Comparison of ENCODE assay signal across 10 cellular contexts in genomic region chr6:30163090-30163917, GRCh38. TPM values are rescaled to one million over a fixed set of nuclear protein-coding genes. Genes with fewer than 3 reads are reported as not detected.
DNase-seq lines count a peak whose midpoint lies in the region; ATAC-seq, FAIRE-seq and TF ChIP-seq lines count a peak whose summit lies in the region.
"Had no signal": no experiment of that assay in that cellular context is flagged by ENCODE, and none has a peak within 500 bp of the region (broad histone marks: within the 10 kb centered on the region; RNA-seq: fewer than 3 reads in every experiment).

TRIM15 (plus strand) TSS chr6:30163546; CDS start chr6:30163685, 139 bp downstream.

- H3K4me2 ChIP-seq in mesendoderm (ENCODE audit: low read length), result no peak within 1 kb of the TSS

- no peaks in the 10 kb centered on the region for H3K79me2 ChIP-seq in mesendoderm (ENCODE audit: control insufficient read depth, insufficient read depth, low read length)

- H3K36me3 ChIP-seq in mesendoderm (ENCODE audit: control insufficient read depth, insufficient read depth, low read length), result no peaks in the 10 kb centered on the region
- no peaks in the 10 kb centered on the region for H3K36me3 ChIP-seq in BE2C

- no peak within 1 kb of the TSS for H2BK15ac ChIP-seq in mesendoderm (replicated peaks; ENCODE audit: low read depth)

- no peaks in the 10 kb centered on the region for H3K9me3 Mint-ChIP-seq in activated naive CD8-positive, alpha-beta T cell treated with anti-CD3 and anti-CD28 coated beads, Interleukin-2, amount 10 ng/mL, durations not matched to agents 7 days and 5 days

- no peak within 1 kb of the TSS for H3K27ac ChIP-seq in mesendoderm (ENCODE audit: low read depth, low read length)

- H3K27ac Mint-ChIP-seq in activated naive CD8-positive, alpha-beta T cell treated with anti-CD3 and anti-CD28 coated beads, Interleukin-2, amount 10 ng/mL, durations not matched to agents 7 days and 5 days, result no peak within 1 kb of the TSS

- no peak within 1 kb of the TSS for H2AK5ac ChIP-seq in mesendoderm (ENCODE audit: low read length)

- no peak within 1 kb of the TSS for H2BK5ac ChIP-seq in mesendoderm (ENCODE audit: low read length)

- no peak within 1 kb of the TSS for H4K8ac ChIP-seq in mesendoderm (ENCODE audit: low read depth, low read length)

- no peaks in the 10 kb centered on the region for H3K9me3 ChIP-seq in BE2C

- H3K4ac ChIP-seq in mesendoderm (ENCODE audit: low read depth, low read length), result no peak within 1 kb of the TSS

- ATAC-seq in activated naive CD8-positive, alpha-beta T cell treated with anti-CD3 and anti-CD28 coated beads, Interleukin-2, amount 10 ng/mL, durations not matched to agents 7 days and 5 days (ENCODE audit: low read depth), result peak; percentile 40

- no peak within 1 kb of the TSS for H4K5ac ChIP-seq in mesendoderm (ENCODE audit: low read length)

- H3K27me3 ChIP-seq in mesendoderm (ENCODE audit: insufficient read depth, low read length, poor library complexity) (no peaks in the 10 kb centered on the region), BE2C (peaks cover 18% of the 10 kb centered on the region)

- POLR2A ChIA-PET in activated naive CD8-positive, alpha-beta T cell treated with anti-CD3 and anti-CD28 coated beads, Interleukin-2, amount 10 ng/mL, durations not matched to agents 7 days and 5 days (lab: Charles Lee), result interaction anchor here (1.3 kb wide), 1 partner anchor 51 kb away, joined by 3 read pairs; no protein-coding TSS in a partner anchor

- H3K4me3 ChIP-seq in mesendoderm (ENCODE audit: low read length) (no peak within 1 kb of the TSS), BE2C (ENCODE audit: low read depth, low read length) (no peak within 1 kb of the TSS)

- WGBS in mesendoderm (ENCODE audit: extremely low coverage, insufficient coverage, low lambda C conversion rate), result no CpG with 5 or more reads among the region's 31 CpGs

- H3K18ac ChIP-seq in mesendoderm (ENCODE audit: low read length), result no peak within 1 kb of the TSS

- FAIRE-seq in GM12891 (lab: Jason Lieb, UNC), result no peak
- FAIRE-seq: keratinocyte, TTC549 had no signal

- no peaks in the 10 kb centered on the region for H3K79me1 ChIP-seq in mesendoderm (ENCODE audit: low read length)

- no peak for TF ChIP-seq CTCF in BE2C (IDR thresholded peaks at IDR 0.05; ENCODE audit: low read depth, low read length)

- no peak within 1 kb of the TSS for H3K9ac ChIP-seq in mesendoderm (ENCODE audit: low read length)

- H3K56ac ChIP-seq in mesendoderm (ENCODE audit: low read length), result no peak within 1 kb of the TSS

- H3K4me1 Mint-ChIP-seq in activated naive CD8-positive, alpha-beta T cell treated with anti-CD3 and anti-CD28 coated beads, Interleukin-2, amount 10 ng/mL, durations not matched to agents 7 days and 5 days, result peaks cover 24% of the 10 kb centered on the region

- H3K27me3 Mint-ChIP-seq in activated naive CD8-positive, alpha-beta T cell treated with anti-CD3 and anti-CD28 coated beads, Interleukin-2, amount 10 ng/mL, durations not matched to agents 7 days and 5 days, result no peaks in the 10 kb centered on the region

- TF ChIP-seq POLR2A in GM12891 (IDR thresholded peaks at IDR 0.05; ENCODE audit: low read depth, low read length), result no peak

- H3K4me1 ChIP-seq in mesendoderm (ENCODE audit: control insufficient read depth, low read depth, low read length), result no peaks in the 10 kb centered on the region
- no peaks in the 10 kb centered on the region for H3K4me1 ChIP-seq in BE2C

- no peak within 1 kb of the TSS for H2BK120ac ChIP-seq in mesendoderm (ENCODE audit: low read depth, low read length)

- H3K36me3 Mint-ChIP-seq in activated naive CD8-positive, alpha-beta T cell treated with anti-CD3 and anti-CD28 coated beads, Interleukin-2, amount 10 ng/mL, durations not matched to agents 7 days and 5 days, result no peaks in the 10 kb centered on the region

- H3K4me3 Mint-ChIP-seq in activated naive CD8-positive, alpha-beta T cell treated with anti-CD3 and anti-CD28 coated beads, Interleukin-2, amount 10 ng/mL, durations not matched to agents 7 days and 5 days, result peak within 1 kb of the TSS; percentile 6

- H3K23ac ChIP-seq in mesendoderm (ENCODE audit: low read length), result no peak within 1 kb of the TSS

- DNase-seq in DMS53 treated with DMSO at 0.1 percent for 48 hours (lab: John Stamatoyannopoulos, UW; ENCODE audit: unreplicated experiment) (peak; percentile 64), SW480 (ENCODE audit: low spot score) (peak; percentile 97), anterior cingulate cortex (lab: John Stamatoyannopoulos, UW) (no peak), mesendoderm (no peak), GM12891 (ENCODE audit: insufficient read length, low spot score) (no peak), BE2C (no peak)
- DNase-seq in activated naive CD8-positive, alpha-beta T cell treated with anti-CD3 and anti-CD28 coated beads, Interleukin-2, amount 10 ng/mL, durations not matched to agents 7 days and 5 days, result peak; percentile 49
- DNase-seq in stimulated activated CD4-positive, alpha-beta T cell treated with anti-CD3 and anti-CD28 coated beads, Interleukin-12 subunit alpha, Interleukin-12 subunit beta, amount 100 ng/mL, for 48 hours (ENCODE audit: low read depth in 2 of 3, low spot score in 1 of 3), result peak; percentile 44 to 61 (median 53)

TF ChIP-seq in GM12891, 5 proteins besides CTCF, POLR2A, EP300 and RAD21:
- TF ChIP-seq SPI1 (IDR thresholded peaks at IDR 0.05; ENCODE audit: low read depth, low read length) (no peak), POLR2AphosphoS5 (IDR thresholded peaks at IDR 0.05; ENCODE audit: low read depth, low read length) (no peak), PAX5 (IDR thresholded peaks at IDR 0.05; ENCODE audit: insufficient read depth, low read length, severe bottlenecking) (no peak), TAF1 (IDR thresholded peaks at IDR 0.05; ENCODE audit: low read depth, low read length) (no peak), POU2F2 (IDR thresholded peaks at IDR 0.05; ENCODE audit: low read depth, low read length) (no peak)

RNA-seq across cellular contexts. Expression of gene TRIM15, which starts in this region (rescaled TPM):
- total RNA-seq in activated naive CD8-positive, alpha-beta T cell treated with anti-CD3 and anti-CD28 coated beads, Interleukin-2, amount 10 ng/mL, durations not matched to agents 7 days and 5 days, result not detected
- 0.03 TPM for polyA plus RNA-seq in mesendoderm (2013, experiment 1 of 2)
- 0.04 TPM for polyA plus RNA-seq in mesendoderm (2013, experiment 2 of 2)
- not detected for polyA plus RNA-seq in GM12891 (2012; ENCODE audit: low read depth, missing spikeins)
- not detected for polyA plus RNA-seq in BE2C (2012; ENCODE audit: insufficient read depth, insufficient read length, low read depth)
- polyA plus RNA-seq: keratinocyte had no signal

Comparison
In these comparisons a context has a peak if more than half of its experiments do, and no peak if none do; other contexts are left out.
1. Peak in DNase-seq and ATAC-seq in activated naive CD8-positive, alpha-beta T cell treated with anti-CD3 and anti-CD28 coated beads, Interleukin-2, amount 10 ng/mL, durations not matched to agents 7 days and 5 days; RNA of the gene not detected or under 1 TPM.
2. DNase-seq: peak in DMS53 treated with DMSO at 0.1 percent for 48 hours (single experiment), SW480 (single experiment) and stimulated activated CD4-positive, alpha-beta T cell treated with anti-CD3 and anti-CD28 coated beads, Interleukin-12 subunit alpha, Interleukin-12 subunit beta, amount 100 ng/mL, for 48 hours (3 of 3); none in anterior cingulate cortex (0 of 58), mesendoderm (single experiment), GM12891 (single experiment) and BE2C (single experiment).